ENCODE assay signal across 17 cellular contexts in the genomic region with DNA sequence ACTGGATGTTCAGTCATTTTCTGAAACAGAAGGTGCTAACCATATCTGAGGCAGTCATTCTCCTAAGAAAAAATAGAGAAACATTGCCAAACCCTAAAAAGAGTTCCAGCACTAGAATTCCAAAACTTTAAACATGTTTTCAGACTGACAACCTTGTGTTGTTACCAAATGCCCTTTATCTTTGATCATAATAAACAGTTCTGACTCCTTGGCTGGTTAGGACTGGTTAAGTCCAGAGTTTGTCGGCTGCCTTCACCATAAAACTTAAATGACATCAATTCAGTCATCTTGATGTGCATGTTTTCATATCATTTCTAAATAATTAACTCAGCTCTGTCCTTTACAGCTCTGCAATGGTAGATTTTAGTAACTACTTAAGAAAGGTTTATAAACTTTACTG.
"Had no signal": no experiment of that assay in that cellular context is flagged by ENCODE, and none has a peak within 500 bp of the region (broad histone marks: within the 10 kb centered on the region; RNA-seq: fewer than 3 reads in every experiment).

No MANE protein-coding gene starts in this region.

- H3K36me3 ChIP-seq: cardiac muscle cell, stomach had no signal

- H3K4me3 ChIP-seq: cardiac muscle cell, SJSA1, stomach had no signal

- H3K27ac ChIP-seq: cardiac muscle cell, SJSA1, stomach had no signal

- H3K9me3 Mint-ChIP-seq: activated CD4-positive, alpha-beta T cell treated with anti-CD3 and anti-CD28 coated beads, Interleukin-2, amount 10 ng/mL, durations not matched to agents 7 days and 5 days; activated naive CD8-positive, alpha-beta T cell treated with anti-CD3 and anti-CD28 coated beads for 36 hours; activated T-helper 1 cell treated with anti-CD3 and anti-CD28 coated beads, Interleukin-12 subunit alpha, Interleukin-12 subunit beta, Interleukin-2, Interleukin-4 antibody, amounts not matched to agents 30 ng/mL and 10 ng/mL and 1 ng/mL, durations not matched to agents 14 hours and 24 hours and 36 hours; nephron had no signal

- H3K27me3 ChIP-seq: cardiac muscle cell, SJSA1, stomach had no signal

- ATAC-seq: esophagus mucosa, left ventricle myocardium superior had no signal

- H3K36me3 Mint-ChIP-seq: activated naive CD8-positive, alpha-beta T cell treated with anti-CD3 and anti-CD28 coated beads for 36 hours had no signal

- H3K4me1 ChIP-seq: SJSA1, stomach had no signal

- H3K4me3 Mint-ChIP-seq: activated CD4-positive, alpha-beta T cell treated with anti-CD3 and anti-CD28 coated beads, Interleukin-2, amount 10 ng/mL, durations not matched to agents 7 days and 5 days; activated naive CD8-positive, alpha-beta T cell treated with anti-CD3 and anti-CD28 coated beads for 36 hours; activated T-helper 1 cell treated with anti-CD3 and anti-CD28 coated beads, Interleukin-12 subunit alpha, Interleukin-12 subunit beta, Interleukin-2, Interleukin-4 antibody, amounts not matched to agents 30 ng/mL and 10 ng/mL and 1 ng/mL, durations not matched to agents 14 hours and 24 hours and 36 hours; nephron had no signal

- DNase-seq: activated CD4-positive, alpha-beta T cell treated with anti-CD3 and anti-CD28 coated beads, Interleukin-2, amount 10 ng/mL, durations not matched to agents 7 days and 5 days; activated CD4-positive, CD25-positive, alpha-beta regulatory T cell; activated CD8-positive, alpha-beta memory T cell treated with anti-CD3 and anti-CD28 coated beads for 24 hours; activated naive CD8-positive, alpha-beta T cell treated with anti-CD3 and anti-CD28 coated beads for 36 hours; aorta; foreskin fibroblast; hippocampal formation; left ventricle myocardium superior; stimulated activated CD4-positive, alpha-beta T cell treated with anti-CD3 and anti-CD28 coated beads, Interleukin-12 subunit alpha, Interleukin-12 subunit beta, amount 100 ng/mL, for 4 hours; stimulated activated CD4-positive, alpha-beta T cell treated with anti-CD3 and anti-CD28 coated beads, Interleukin-2, amount 100 ng/mL, for 24 hours; stomach; T-helper 2 cell had no signal

- H3K27ac Mint-ChIP-seq: activated CD4-positive, alpha-beta T cell treated with anti-CD3 and anti-CD28 coated beads, Interleukin-2, amount 10 ng/mL, durations not matched to agents 7 days and 5 days; activated naive CD8-positive, alpha-beta T cell treated with anti-CD3 and anti-CD28 coated beads for 36 hours; activated T-helper 1 cell treated with anti-CD3 and anti-CD28 coated beads, Interleukin-12 subunit alpha, Interleukin-12 subunit beta, Interleukin-2, Interleukin-4 antibody, amounts not matched to agents 30 ng/mL and 10 ng/mL and 1 ng/mL, durations not matched to agents 14 hours and 24 hours and 36 hours had no signal

- H3K4me1 Mint-ChIP-seq: activated CD4-positive, alpha-beta T cell treated with anti-CD3 and anti-CD28 coated beads, Interleukin-2, amount 10 ng/mL, durations not matched to agents 7 days and 5 days; activated naive CD8-positive, alpha-beta T cell treated with anti-CD3 and anti-CD28 coated beads for 36 hours had no signal

- H3K9me3 ChIP-seq: SJSA1, stomach had no signal
